In genomic region chr10:30581779-30582380, GRCh38 we compare ENCODE assay signal across 8 cellular contexts. TPM values are rescaled to one million over a fixed set of nuclear protein-coding genes. Genes with fewer than 3 reads are reported as not detected.
A peak's percentile ranks its signal among the peaks of the same experiment; 100 is the strongest.
DNase-seq lines count a peak whose midpoint lies in the region; ATAC-seq and TF ChIP-seq lines count a peak whose summit lies in the region.

No MANE protein-coding gene starts in this region.

- H3K27me3 Mint-ChIP-seq in osteocyte (ENCODE audit: unreplicated experiment) = peaks cover 15% of the 10 kb centered on the region

- TF ChIP-seq CTCF in GM13977 (IDR thresholded peaks at IDR 0.05; ENCODE audit: extremely low read depth, insufficient read depth, missing control alignments) = peak; percentile 77
- TF ChIP-seq CTCF in osteocyte (IDR thresholded peaks at IDR 0.05) = peak; percentile 72

- no peaks in the 10 kb centered on the region for H3K36me3 Mint-ChIP-seq in osteocyte (ENCODE audit: unreplicated experiment)

- peak in 2 of 3 experiments; percentile 17 to 36 for DNase-seq in NCI-H1417 (lab: John Stamatoyannopoulos, UW)
- no peak for DNase-seq in NCI-H1417 treated with DMSO at 0.1 percent for 48 hours (lab: John Stamatoyannopoulos, UW)
- peak; percentile 46 for DNase-seq in GM13977 (ENCODE audit: low spot score)
- DNase-seq in RPMI7951 (ENCODE audit: low read depth) = peak; percentile 55
- DNase-seq in osteocyte (ENCODE audit: extremely low spot score, unreplicated experiment) = no peak
- no peak for DNase-seq in SHP77 treated with DMSO at 0.1 percent for 48 hours (lab: John Stamatoyannopoulos, UW)

- peaks cover 18% of the 10 kb centered on the region for H3K4me1 Mint-ChIP-seq in osteocyte (ENCODE audit: unreplicated experiment)

- no peak overlapping the region for H3K27ac Mint-ChIP-seq in osteocyte (ENCODE audit: unreplicated experiment)

- no peaks in the 10 kb centered on the region for H3K9me3 Mint-ChIP-seq in osteocyte (ENCODE audit: unreplicated experiment)

- H3K4me3 Mint-ChIP-seq in osteocyte (ENCODE audit: unreplicated experiment) = no peak overlapping the region

- in situ Hi-C loops in GM13977 (cut with MboI; ENCODE audit: low pct_unique_long_range_greater_than_20kb, low sequenced_read_pairs, unreplicated experiment) = loop anchor here (10.0 kb wide), 1 partner anchor 167 kb away; no protein-coding TSS in a partner anchor

- ATAC-seq in esophagus mucosa = peak; percentile 37
- ATAC-seq in HG03108 (IDR thresholded peaks at IDR 0.05; ENCODE audit: unreplicated experiment) = no peak

RNA-seq across cellular contexts. Expression of gene LYZL2, which starts 47.7 kb away (rescaled TPM):
- not detected in 2 replicates for total RNA-seq in RPMI7951 (2014; rRNA removed; shearing (Covaris generic))
- total RNA-seq in esophagus mucosa (not detected), osteocyte (not detected in 2 replicates)

Comparison
In these comparisons a context has a peak if more than half of its experiments do, and no peak if none do; other contexts are left out.
1. DNase-seq: peak in NCI-H1417 (2 of 3), GM13977 (single experiment) and RPMI7951 (single experiment); none in NCI-H1417 treated with DMSO at 0.1 percent for 48 hours (single experiment), osteocyte (single experiment) and SHP77 treated with DMSO at 0.1 percent for 48 hours (single experiment).